35 cellular contexts compared by ENCODE assay signal in genomic region chr13:85742355-85742754, GRCh38. TPM values are rescaled to one million over a fixed set of nuclear protein-coding genes. Genes with fewer than 3 reads are reported as not detected.
"Had no signal": no experiment of that assay in that cellular context is flagged by ENCODE, and none has a peak within 500 bp of the region (broad histone marks: within the 10 kb centered on the region; RNA-seq: fewer than 3 reads in every experiment).

No MANE protein-coding gene starts in this region.

- H3K27me3 Mint-ChIP-seq: activated CD4-positive, alpha-beta memory T cell treated with anti-CD3 and anti-CD28 coated beads, Interleukin-2, amount 10 ng/mL, durations not matched to agents 7 days and 5 days; activated CD8-positive, alpha-beta memory T cell treated with anti-CD3 and anti-CD28 coated beads, Interleukin-2, amount 10 ng/mL, durations not matched to agents 7 days and 5 days; activated naive CD4-positive, alpha-beta T cell treated with anti-CD3 and anti-CD28 coated beads, Interleukin-2, amount 10 ng/mL, durations not matched to agents 7 days and 5 days; activated naive CD8-positive, alpha-beta T cell; activated naive CD8-positive, alpha-beta T cell treated with anti-CD3 and anti-CD28 coated beads, Interleukin-2, amount 50 U/mL, for 24 hours had no signal

- H3K36me3 Mint-ChIP-seq: activated CD8-positive, alpha-beta memory T cell treated with anti-CD3 and anti-CD28 coated beads, Interleukin-2, amount 10 ng/mL, durations not matched to agents 7 days and 5 days; activated naive CD4-positive, alpha-beta T cell treated with anti-CD3 and anti-CD28 coated beads, Interleukin-2, amount 10 ng/mL, durations not matched to agents 7 days and 5 days; activated naive CD8-positive, alpha-beta T cell had no signal

- H3K27ac Mint-ChIP-seq: activated CD4-positive, alpha-beta memory T cell treated with anti-CD3 and anti-CD28 coated beads, Interleukin-2, amount 10 ng/mL, durations not matched to agents 7 days and 5 days; activated CD8-positive, alpha-beta memory T cell treated with anti-CD3 and anti-CD28 coated beads, Interleukin-2, amount 10 ng/mL, durations not matched to agents 7 days and 5 days; activated naive CD4-positive, alpha-beta T cell treated with anti-CD3 and anti-CD28 coated beads, Interleukin-2, amount 10 ng/mL, durations not matched to agents 7 days and 5 days; activated naive CD8-positive, alpha-beta T cell; activated naive CD8-positive, alpha-beta T cell treated with anti-CD3 and anti-CD28 coated beads, Interleukin-2, amount 50 U/mL, for 24 hours had no signal

- H3K4me1 ChIP-seq: Peyer's patch, SJSA1 had no signal

- H3K9me3 Mint-ChIP-seq: activated naive CD4-positive, alpha-beta T cell treated with anti-CD3 and anti-CD28 coated beads, Interleukin-2, amount 10 ng/mL, durations not matched to agents 7 days and 5 days had no signal

- H3K4me1 Mint-ChIP-seq: activated CD4-positive, alpha-beta memory T cell treated with anti-CD3 and anti-CD28 coated beads, Interleukin-2, amount 10 ng/mL, durations not matched to agents 7 days and 5 days; activated CD8-positive, alpha-beta memory T cell treated with anti-CD3 and anti-CD28 coated beads, Interleukin-2, amount 10 ng/mL, durations not matched to agents 7 days and 5 days; activated naive CD4-positive, alpha-beta T cell treated with anti-CD3 and anti-CD28 coated beads, Interleukin-2, amount 10 ng/mL, durations not matched to agents 7 days and 5 days; activated naive CD8-positive, alpha-beta T cell treated with anti-CD3 and anti-CD28 coated beads, Interleukin-2, amount 50 U/mL, for 24 hours had no signal

- ATAC-seq: activated CD8-positive, alpha-beta memory T cell treated with anti-CD3 and anti-CD28 coated beads, Interleukin-2, amount 10 ng/mL, durations not matched to agents 7 days and 5 days; activated naive CD8-positive, alpha-beta T cell treated with anti-CD3 and anti-CD28 coated beads, Interleukin-2, amount 50 U/mL, for 24 hours; PC-3 had no signal

- H3K4me3 ChIP-seq: Peyer's patch, SJSA1 had no signal

- H3K27me3 ChIP-seq: brain microvascular endothelial cell, Peyer's patch, SJSA1 had no signal

- H3K9me3 ChIP-seq: Peyer's patch, SJSA1 had no signal

- H3K4me3 Mint-ChIP-seq: activated CD4-positive, alpha-beta memory T cell treated with anti-CD3 and anti-CD28 coated beads, Interleukin-2, amount 10 ng/mL, durations not matched to agents 7 days and 5 days; activated CD8-positive, alpha-beta memory T cell treated with anti-CD3 and anti-CD28 coated beads, Interleukin-2, amount 10 ng/mL, durations not matched to agents 7 days and 5 days; activated naive CD4-positive, alpha-beta T cell treated with anti-CD3 and anti-CD28 coated beads, Interleukin-2, amount 10 ng/mL, durations not matched to agents 7 days and 5 days; activated naive CD8-positive, alpha-beta T cell; activated naive CD8-positive, alpha-beta T cell treated with anti-CD3 and anti-CD28 coated beads, Interleukin-2, amount 50 U/mL, for 24 hours had no signal

- H3K27ac ChIP-seq: brain microvascular endothelial cell, Peyer's patch, SJSA1, WERI-Rb-1 had no signal

- DNase-seq: activated CD4-positive, alpha-beta memory T cell treated with anti-CD3 and anti-CD28 coated beads, Interleukin-2, amount 10 ng/mL, durations not matched to agents 7 days and 5 days; activated CD4-positive, alpha-beta T cell treated with anti-CD3 and anti-CD28 coated beads for 1 hour; activated CD4-positive, alpha-beta T cell treated with anti-CD3 and anti-CD28 coated beads for 48 hours; activated CD4-positive, CD25-positive, alpha-beta regulatory T cell; activated CD8-positive, alpha-beta memory T cell treated with anti-CD3 and anti-CD28 coated beads for 24 hours; activated CD8-positive, alpha-beta memory T cell treated with anti-CD3 and anti-CD28 coated beads, Interleukin-2, amount 10 ng/mL, durations not matched to agents 7 days and 5 days; activated CD8-positive, alpha-beta memory T cell treated with anti-CD3 and anti-CD28 coated beads, Interleukin-2, amount 50 U/mL, for 48 hours; activated effector memory CD4-positive, alpha-beta T cell treated with Interleukin-2 at 50 U/mL for 16 hours; activated naive CD4-positive, alpha-beta T cell treated with anti-CD3 and anti-CD28 coated beads, Interleukin-2, amount 10 ng/mL, durations not matched to agents 7 days and 5 days; activated naive CD8-positive, alpha-beta T cell treated with anti-CD3 and anti-CD28 coated beads, Interleukin-2, amount 50 U/mL, for 24 hours; activated T-cell treated with anti-CD3 and anti-CD28 coated beads, Interleukin-2, amount 50 U/mL, for 48 hours; anterior cingulate cortex; brain microvascular endothelial cell; central memory CD4-positive, alpha-beta T cell; Karpas-422; NCI-H1048; NCI-H1105 treated with DMSO at 0.1 percent for 48 hours; NCI-H1436; NCI-H1694; NCI-H1930; NCI-H2081 treated with DMSO at 0.1 percent for 48 hours; NCI-H510A; NCI-H526; NCI-H748 treated with DMSO at 0.1 percent for 48 hours; NK-92 treated with Interleukin-12 subunit alpha and Interleukin-12 subunit beta, amount 100 ng/mL, for 24 hours; PC-3; Peyer's patch; RPMI8226; SHP77 treated with DMSO at 0.1 percent for 48 hours; T1000; WERI-Rb-1 had no signal

- H3K36me3 ChIP-seq: brain microvascular endothelial cell, Peyer's patch, SJSA1, WERI-Rb-1 had no signal

RNA-seq across cellular contexts. Expression of gene SLITRK6, which starts 56.9 kb away (rescaled TPM):
- total RNA-seq: activated CD4-positive, alpha-beta memory T cell treated with anti-CD3 and anti-CD28 coated beads, Interleukin-2, amount 10 ng/mL, durations not matched to agents 7 days and 5 days; activated CD8-positive, alpha-beta memory T cell treated with anti-CD3 and anti-CD28 coated beads, Interleukin-2, amount 10 ng/mL, durations not matched to agents 7 days and 5 days; T-helper 1 cell treated with Interleukin-12 subunit alpha and Interleukin-12 subunit beta and Interleukin-4 antibody, amounts not matched to agents 30 ng/mL and 1 ng/mL, for 36 hours; T-helper 2 cell treated with Interferon-gamma antibody and Interleukin-4, amounts not matched to agents 100 ng/mL and 5 ng/mL, for 36 hours had no signal
